Comparison of ENCODE assay signal across 1 cellular context in genomic region chr7:75878769-75879596, GRCh38.
TF ChIP-seq lines count a peak whose summit lies in the region.

Gene RHBDD2, plus strand, starts transcription at chr7:75879034. Its CDS starts 49 bp downstream, at chr7:75879083.

TF ChIP-seq in HepG2, 621 proteins besides CTCF, POLR2A, EP300 and RAD21 (continued from another document and continues in another):
- TF ChIP-seq ZNF639 (CRISPR knock-in tag; conservative IDR thresholded peaks at IDR 0.05): no peak
- TF ChIP-seq ZFP37 (CRISPR knock-in tag; IDR thresholded peaks at IDR 0.05; ENCODE audit: borderline replicate concordance): no peak
- no peak for TF ChIP-seq ZNF720 (CRISPR knock-in tag; IDR thresholded peaks at IDR 0.05)
- peak; percentile 58; the same call in 1 of the 2 replicates for TF ChIP-seq ZNF20 (CRISPR knock-in tag; IDR thresholded peaks at IDR 0.05)
- peak; percentile 88 for TF ChIP-seq MXD1 (CRISPR knock-in tag; IDR thresholded peaks at IDR 0.05)
- no peak for TF ChIP-seq GRHL1 (CRISPR knock-in tag; conservative IDR thresholded peaks at IDR 0.05)
- no peak; the same call in 1 of the 2 replicates for TF ChIP-seq NFYB (CRISPR knock-in tag; IDR thresholded peaks at IDR 0.05)
- TF ChIP-seq ARHGAP35 (CRISPR knock-in tag; IDR thresholded peaks at IDR 0.05; ENCODE audit: borderline replicate concordance): no peak
- TF ChIP-seq PITX1 (CRISPR knock-in tag; IDR thresholded peaks at IDR 0.05): no peak
- TF ChIP-seq ZNF451 (CRISPR knock-in tag; IDR thresholded peaks at IDR 0.05): peak; percentile 70
- peak; percentile 66; the same call in 1 of the 2 replicates for TF ChIP-seq ZNF263 (CRISPR knock-in tag; IDR thresholded peaks at IDR 0.05)
- TF ChIP-seq IRX3 (CRISPR knock-in tag; IDR thresholded peaks at IDR 0.05; ENCODE audit: borderline replicate concordance, low read depth): no peak; the same call in 1 of the 2 replicates
- TF ChIP-seq EHMT2 (IDR thresholded peaks at IDR 0.05; ENCODE audit: borderline replicate concordance, low read depth, low read length): no peak
- no peak for TF ChIP-seq MIER2 (CRISPR knock-in tag; IDR thresholded peaks at IDR 0.05)
- TF ChIP-seq HNF1A (IDR thresholded peaks at IDR 0.05; ENCODE audit: low read depth): no peak
- TF ChIP-seq HNF1A (CRISPR knock-in tag; IDR thresholded peaks at IDR 0.05; ENCODE audit: borderline replicate concordance): peak; percentile 68
- TF ChIP-seq ATF6 (CRISPR knock-in tag; conservative IDR thresholded peaks at IDR 0.05): no peak
- no peak for TF ChIP-seq TARDBP (CRISPR knock-in tag; IDR thresholded peaks at IDR 0.05)
- TF ChIP-seq ZNF552 (CRISPR knock-in tag; IDR thresholded peaks at IDR 0.05; ENCODE audit: borderline replicate concordance): 0 out of 2 replicates have a peak, but pooled peaks have one; percentile 48
- TF ChIP-seq ZNF766 (CRISPR knock-in tag; IDR thresholded peaks at IDR 0.05; ENCODE audit: borderline replicate concordance): peak; percentile 68; the same call in 1 of the 2 replicates
- TF ChIP-seq ARID5B (CRISPR knock-in tag; IDR thresholded peaks at IDR 0.05): 0 out of 2 replicates have a peak, but pooled peaks have one; percentile 22
- no peak for TF ChIP-seq ZMYM2 (CRISPR knock-in tag; IDR thresholded peaks at IDR 0.05)
- no peak for TF ChIP-seq CBX2 (IDR thresholded peaks at IDR 0.05; ENCODE audit: low read depth, low read length)
- 0 out of 2 replicates have a peak, but pooled peaks have one; percentile 22 for TF ChIP-seq CBX2 (CRISPR knock-in tag; IDR thresholded peaks at IDR 0.05; ENCODE audit: low read depth)
- no peak for TF ChIP-seq PREB (CRISPR knock-in tag; IDR thresholded peaks at IDR 0.05)
- no peak; the same call in 1 of the 2 replicates for TF ChIP-seq ZNF503 (CRISPR knock-in tag; IDR thresholded peaks at IDR 0.05)
- TF ChIP-seq DZIP1 (CRISPR knock-in tag; IDR thresholded peaks at IDR 0.05): 0 out of 2 replicates have a peak, but pooled peaks have one; percentile 91
